26 cellular contexts compared by ENCODE assay signal in the genomic region with DNA sequence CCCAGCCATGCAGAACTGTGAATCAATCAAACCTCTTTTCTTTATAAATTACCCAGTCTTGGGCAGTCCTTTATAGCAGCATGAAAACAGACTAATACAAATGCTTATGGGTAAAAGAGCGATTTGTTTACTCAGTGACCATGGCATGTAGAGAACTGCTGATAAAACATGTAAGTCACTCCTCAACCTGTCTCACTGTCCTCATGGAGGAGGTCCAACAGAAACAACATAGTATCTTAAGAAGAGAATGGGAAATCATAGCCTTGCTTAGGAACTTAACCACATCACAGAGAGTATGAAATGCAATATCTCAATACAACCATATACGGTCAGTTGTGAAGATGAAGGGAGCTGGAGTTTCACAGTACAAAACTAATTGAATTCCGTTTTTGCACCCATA.
"Had no signal": no experiment of that assay in that cellular context is flagged by ENCODE, and none has a peak within 500 bp of the region (broad histone marks: within the 10 kb centered on the region; RNA-seq: fewer than 3 reads in every experiment).

No MANE protein-coding gene starts in this region.

- H3K4me1 Mint-ChIP-seq: naive thymus-derived CD4-positive, alpha-beta T cell; stimulated activated naive B cell treated with anti-CD40 and anti-IgM and Interleukin-4, amounts not matched to agents 10 μg/mL and 1 μg/mL and 100 μg/mL, for 72 hours had no signal

- H3K27ac Mint-ChIP-seq: mesothelial cell of epicardium; naive thymus-derived CD4-positive, alpha-beta T cell; natural killer cell treated with Interleukin-12 subunit alpha and Interleukin-12 subunit beta and Interleukin-15 and Interleukin-18, amount 100 ng/mL, for 72 hours; stimulated activated naive B cell treated with anti-CD40 and anti-IgM and Interleukin-4, amounts not matched to agents 10 μg/mL and 1 μg/mL and 100 μg/mL, for 72 hours had no signal

- H3K36me3 Mint-ChIP-seq: mesothelial cell of epicardium; stimulated activated naive B cell treated with anti-CD40 and anti-IgM and Interleukin-4, amounts not matched to agents 10 μg/mL and 1 μg/mL and 100 μg/mL, for 72 hours had no signal

- H3K4me3 ChIP-seq: left ventricle myocardium inferior, lung, pancreas, prostate gland, skin epidermis, stomach, testis, thyroid gland, transverse colon, upper lobe of left lung, vagina had no signal

- DNase-seq: islet precursor cell; left ventricle myocardium inferior; mesendoderm; naive thymus-derived CD4-positive, alpha-beta T cell; nucleus accumbens; pancreas; posterior cingulate gyrus; retina; right cardiac atrium; stimulated activated CD4-positive, alpha-beta T cell treated with anti-CD3 and anti-CD28 coated beads, Interleukin-12 subunit alpha, Interleukin-12 subunit beta, amount 100 ng/mL, for 4 hours; stimulated activated CD4-positive, alpha-beta T cell treated with anti-CD3 and anti-CD28 coated beads, Interleukin-15, amount 100 ng/mL, for 24 hours; stimulated activated CD4-positive, alpha-beta T cell treated with anti-CD3 and anti-CD28 coated beads, Interleukin-2, amount 100 ng/mL, for 24 hours; stimulated activated CD4-positive, alpha-beta T cell treated with anti-CD3 and anti-CD28 coated beads, Interleukin-4, amount 100 ng/mL, for 1 hour; stimulated activated naive B cell treated with anti-CD40 and anti-IgM and Interleukin-4, amounts not matched to agents 10 μg/mL and 1 μg/mL and 100 μg/mL, for 72 hours; stimulated activated naive CD8-positive, alpha-beta T cell treated with anti-CD3 and anti-CD28 coated beads, Interleukin-15, Interleukin-2, amounts not matched to agents 100 U/mL and 50 U/mL, for 24 hours; stomach; testis; thyroid gland; transverse colon; upper lobe of left lung had no signal

- H3K4me3 Mint-ChIP-seq: mesothelial cell of epicardium; naive thymus-derived CD4-positive, alpha-beta T cell; natural killer cell treated with Interleukin-12 subunit alpha and Interleukin-12 subunit beta and Interleukin-15 and Interleukin-18, amount 100 ng/mL, for 72 hours; stimulated activated naive B cell treated with anti-CD40 and anti-IgM and Interleukin-4, amounts not matched to agents 10 μg/mL and 1 μg/mL and 100 μg/mL, for 72 hours had no signal

- H3K27me3 Mint-ChIP-seq: naive thymus-derived CD4-positive, alpha-beta T cell; natural killer cell treated with Interleukin-12 subunit alpha and Interleukin-12 subunit beta and Interleukin-15 and Interleukin-18, amount 100 ng/mL, for 72 hours; stimulated activated naive B cell treated with anti-CD40 and anti-IgM and Interleukin-4, amounts not matched to agents 10 μg/mL and 1 μg/mL and 100 μg/mL, for 72 hours had no signal
